20 cellular contexts compared by ENCODE assay signal in the genomic region with DNA sequence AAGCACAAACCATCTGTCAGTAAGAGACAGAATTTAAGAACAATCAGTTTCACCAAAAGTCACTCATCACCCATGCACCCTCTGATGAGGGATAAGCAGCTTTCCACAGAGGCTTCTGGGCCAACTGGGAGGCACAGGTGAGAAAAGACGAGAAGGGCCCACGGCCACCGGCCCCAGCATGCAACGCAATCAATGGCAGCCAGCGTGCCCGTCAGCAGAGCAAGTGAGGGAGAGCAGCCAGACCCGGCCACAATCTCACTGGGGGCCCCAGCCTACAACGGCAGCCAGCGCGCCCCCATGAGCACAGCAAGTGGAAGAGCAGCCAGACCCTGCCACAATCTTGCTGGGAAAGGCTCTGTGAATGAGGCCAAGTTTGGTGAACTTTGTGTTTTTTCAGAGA.
"Had no signal": no experiment of that assay in that cellular context is flagged by ENCODE, and none has a peak within 500 bp of the region (broad histone marks: within the 10 kb centered on the region; RNA-seq: fewer than 3 reads in every experiment).

No MANE protein-coding gene starts in this region.

- H3K9me3 ChIP-seq: neutrophil, sigmoid colon, stomach, thoracic aorta, transverse colon had no signal

- H3K4me1 ChIP-seq: foreskin keratinocyte, sigmoid colon, stomach, transverse colon had no signal

- H3K27me3 ChIP-seq: foreskin keratinocyte, neutrophil, sigmoid colon, stomach, transverse colon had no signal

- FAIRE-seq: keratinocyte had no signal

- H3K27ac ChIP-seq: coronary artery, foreskin keratinocyte, neutrophil, sigmoid colon, stomach, thoracic aorta, transverse colon had no signal

- DNase-seq: effector memory CD4-positive, alpha-beta T cell; foreskin keratinocyte; immature natural killer cell; left cardiac atrium; mammary epithelial cell; naive thymus-derived CD4-positive, alpha-beta T cell; nephron progenitor cell; posterior cingulate gyrus; sigmoid colon; stimulated activated CD4-positive, alpha-beta T cell treated with anti-CD3 and anti-CD28 coated beads, Interleukin-2, amount 100 ng/mL, for 24 hours; stimulated activated CD4-positive, alpha-beta T cell treated with anti-CD3 and anti-CD28 coated beads, Interleukin-4, amount 100 ng/mL, for 4 hours; stimulated activated naive B cell treated with anti-CD40 and anti-IgM and Interleukin-4, amounts not matched to agents 10 μg/mL and 1 μg/mL and 100 μg/mL, for 72 hours; stomach; substantia nigra; transverse colon had no signal

- ATAC-seq: foreskin keratinocyte; left cardiac atrium; naive thymus-derived CD4-positive, alpha-beta T cell; stimulated activated naive B cell treated with anti-CD40 and anti-IgM and Interleukin-4, amounts not matched to agents 10 μg/mL and 1 μg/mL and 100 μg/mL, for 72 hours had no signal

- H3K4me3 ChIP-seq: coronary artery, sigmoid colon, skin epidermis, stomach, thoracic aorta, transverse colon had no signal
